In the genomic region with DNA sequence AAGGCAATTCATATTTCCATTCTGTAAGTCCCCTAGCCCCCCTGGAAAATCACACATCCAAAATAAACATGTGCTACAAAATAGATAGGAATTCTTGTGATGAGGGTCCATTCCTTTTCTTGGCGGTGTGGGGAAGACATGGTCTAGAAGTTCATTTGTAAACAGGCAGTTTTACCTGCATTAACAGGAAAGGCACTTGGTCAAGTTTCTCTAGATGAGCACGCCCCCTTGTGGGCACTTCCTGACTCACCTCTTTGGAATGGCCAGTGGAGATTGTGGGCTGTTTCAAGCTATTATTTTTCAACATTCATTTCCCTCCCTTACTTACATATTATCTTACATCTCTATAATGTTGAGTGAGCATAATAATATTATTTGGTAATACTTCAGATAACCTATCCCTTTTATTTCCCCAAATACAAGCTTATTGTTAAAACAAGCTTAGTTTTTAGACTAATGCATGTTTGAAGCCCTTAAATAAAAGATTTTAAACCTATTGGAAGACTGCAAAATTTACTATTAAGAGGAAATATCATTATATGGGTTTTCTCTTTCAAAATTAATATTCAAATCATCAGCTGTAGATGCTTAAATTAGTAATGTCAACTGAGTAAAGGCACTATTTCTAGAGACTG, we compare ENCODE assay signal across 9 cellular contexts.
DNase-seq lines count a peak whose midpoint lies in the region; ATAC-seq and TF ChIP-seq lines count a peak whose summit lies in the region.
"Had no signal": no experiment of that assay in that cellular context is flagged by ENCODE, and none has a peak within 500 bp of the region (broad histone marks: within the 10 kb centered on the region; RNA-seq: fewer than 3 reads in every experiment).

No MANE protein-coding gene starts in this region.

- H3K4me3 Mint-ChIP-seq in CD4-positive, CD25-positive, alpha-beta regulatory T cell: no peak overlapping the region
- H3K4me3 Mint-ChIP-seq in activated T-cell treated with anti-CD3 and anti-CD28 coated beads, Interleukin-2, amount 50 U/mL, for 24 hours: no peak overlapping the region
- H3K4me3 Mint-ChIP-seq: activated naive CD4-positive, alpha-beta T cell treated with anti-CD3 and anti-CD28 coated beads, Interleukin-2, amount 50 U/mL, for 24 hours had no signal

- no peak for TF ChIP-seq POLR2A in thyroid gland (IDR thresholded peaks at IDR 0.05)

- peak; percentile 83 for TF ChIP-seq CTCF in fibroblast of pulmonary artery (IDR thresholded peaks at IDR 0.05; ENCODE audit: low read length, missing control alignments)
- peak in 5 of 6 experiments; percentile 71 to 87 (median 79) for TF ChIP-seq CTCF in thyroid gland (IDR thresholded peaks at IDR 0.05)

- H3K9me3 Mint-ChIP-seq in CD4-positive, CD25-positive, alpha-beta regulatory T cell: no peaks in the 10 kb centered on the region
- H3K9me3 Mint-ChIP-seq in activated T-cell treated with anti-CD3 and anti-CD28 coated beads, Interleukin-2, amount 50 U/mL, for 24 hours: no peaks in the 10 kb centered on the region
- H3K9me3 Mint-ChIP-seq: activated naive CD4-positive, alpha-beta T cell treated with anti-CD3 and anti-CD28 coated beads, Interleukin-2, amount 50 U/mL, for 24 hours had no signal

- no peaks in the 10 kb centered on the region for H3K27me3 ChIP-seq in CD4-positive, CD25-positive, alpha-beta regulatory T cell (ENCODE audit: control insufficient read depth, insufficient read depth, low read length)
- no peaks in the 10 kb centered on the region for H3K27me3 ChIP-seq in thyroid gland

- peaks cover 3% of the 10 kb centered on the region for H3K36me3 Mint-ChIP-seq in CD4-positive, CD25-positive, alpha-beta regulatory T cell
- H3K36me3 Mint-ChIP-seq in activated T-cell treated with anti-CD3 and anti-CD28 coated beads, Interleukin-2, amount 50 U/mL, for 24 hours (ENCODE audit: low read depth): peaks cover 5% of the 10 kb centered on the region

- WGBS in thyroid gland, 2 donors: 6 to 14% methylated on average over 2 of the region's 2 CpGs

- no peaks in the 10 kb centered on the region for H3K27me3 Mint-ChIP-seq in CD4-positive, CD25-positive, alpha-beta regulatory T cell
- no peaks in the 10 kb centered on the region for H3K27me3 Mint-ChIP-seq in activated T-cell treated with anti-CD3 and anti-CD28 coated beads, Interleukin-2, amount 50 U/mL, for 24 hours
- H3K27me3 Mint-ChIP-seq: activated naive CD4-positive, alpha-beta T cell treated with anti-CD3 and anti-CD28 coated beads, Interleukin-2, amount 50 U/mL, for 24 hours had no signal

- ATAC-seq in CD4-positive, CD25-positive, alpha-beta regulatory T cell (ENCODE audit: low read depth in 2 of 2): peak in 1 of 2 donors; percentile 45
- ATAC-seq in GM19043 (IDR thresholded peaks at IDR 0.05; ENCODE audit: low read depth, unreplicated experiment): peak; percentile 75

- no peaks in the 10 kb centered on the region for H3K36me3 ChIP-seq in CD4-positive, CD25-positive, alpha-beta regulatory T cell (ENCODE audit: control insufficient read depth, insufficient read depth, low read length)
- H3K36me3 ChIP-seq in thyroid gland: no peaks in the 10 kb centered on the region

- no peak overlapping the region for H3K27ac ChIP-seq in CD4-positive, CD25-positive, alpha-beta regulatory T cell (ENCODE audit: insufficient read depth, low read length, poor library complexity, severe bottlenecking)
- peak overlapping the region in 1 of 3 donors; percentile 23 for H3K27ac ChIP-seq in thyroid gland

- intact Hi-C loops in thyroid gland (cut with DNase I): loop anchor here (10.0 kb wide), 2 partner anchors 92 to 432 kb away; no protein-coding TSS in a partner anchor

- H3K4me1 Mint-ChIP-seq in CD4-positive, CD25-positive, alpha-beta regulatory T cell: peaks cover 0 to 5% (median 2%) of the 10 kb centered on the region in 4 donors
- peaks cover 1% of the 10 kb centered on the region for H3K4me1 Mint-ChIP-seq in activated T-cell treated with anti-CD3 and anti-CD28 coated beads, Interleukin-2, amount 50 U/mL, for 24 hours (ENCODE audit: low read depth)
- H3K4me1 Mint-ChIP-seq: activated naive CD4-positive, alpha-beta T cell treated with anti-CD3 and anti-CD28 coated beads, Interleukin-2, amount 50 U/mL, for 24 hours had no signal

- no peak overlapping the region for H3K4me3 ChIP-seq in CD4-positive, CD25-positive, alpha-beta regulatory T cell (ENCODE audit: low read depth, low read length)
- no peak overlapping the region for H3K4me3 ChIP-seq in fibroblast of pulmonary artery (replicated peaks; ENCODE audit: low read depth, low read length)
- H3K4me3 ChIP-seq in thyroid gland (replicated peaks in 1 of 3): no peak overlapping the region

- DNase-seq in CD4-positive, CD25-positive, alpha-beta regulatory T cell: peak; percentile 21 to 72 (median 43)
- DNase-seq in HS-27A (ENCODE audit: low read depth) (peak; percentile 49), OCI-M1 (lab: John Stamatoyannopoulos, UW) (peak; percentile 84), fibroblast of pulmonary artery (ENCODE audit: low read depth) (peak; percentile 82), nucleus accumbens (lab: John Stamatoyannopoulos, UW) (peak in 38 of 56 donors; percentile 0 to 75 (median 10)), thyroid gland (peak; percentile 85 to 91)
- peak; percentile 75 for DNase-seq in activated T-cell treated with anti-CD3 and anti-CD28 coated beads, Interleukin-2, amount 50 U/mL, for 24 hours

- H3K27ac Mint-ChIP-seq in CD4-positive, CD25-positive, alpha-beta regulatory T cell: peak overlapping the region in 1 of 3 donors; percentile 56
- H3K27ac Mint-ChIP-seq in activated T-cell treated with anti-CD3 and anti-CD28 coated beads, Interleukin-2, amount 50 U/mL, for 24 hours: no peak overlapping the region
- H3K27ac Mint-ChIP-seq: activated naive CD4-positive, alpha-beta T cell treated with anti-CD3 and anti-CD28 coated beads, Interleukin-2, amount 50 U/mL, for 24 hours had no signal

- H3K9me3 ChIP-seq in CD4-positive, CD25-positive, alpha-beta regulatory T cell (ENCODE audit: control insufficient read depth in 2 of 2, low read length in 2 of 2): no peaks in the 10 kb centered on the region
- no peaks in the 10 kb centered on the region for H3K9me3 ChIP-seq in thyroid gland

- H3K4me1 ChIP-seq in CD4-positive, CD25-positive, alpha-beta regulatory T cell (ENCODE audit: control insufficient read depth, insufficient read depth, low read length, poor library complexity, severe bottlenecking): no peaks in the 10 kb centered on the region
- peaks cover 4 to 7% of the 10 kb centered on the region in 2 donors for H3K4me1 ChIP-seq in thyroid gland

Comparison
In these comparisons a context has a peak if more than half of its experiments do, and no peak if none do; other contexts are left out.
1. DNase-seq: peak in every context shown above with its lines; median percentile 88 in thyroid gland; 84 in OCI-M1; 82 in fibroblast of pulmonary artery; 75 in activated T-cell treated with anti-CD3 and anti-CD28 coated beads, Interleukin-2, amount 50 U/mL, for 24 hours; 49 in HS-27A; 43 in CD4-positive, CD25-positive, alpha-beta regulatory T cell; 10 in nucleus accumbens.